In the genomic region with DNA sequence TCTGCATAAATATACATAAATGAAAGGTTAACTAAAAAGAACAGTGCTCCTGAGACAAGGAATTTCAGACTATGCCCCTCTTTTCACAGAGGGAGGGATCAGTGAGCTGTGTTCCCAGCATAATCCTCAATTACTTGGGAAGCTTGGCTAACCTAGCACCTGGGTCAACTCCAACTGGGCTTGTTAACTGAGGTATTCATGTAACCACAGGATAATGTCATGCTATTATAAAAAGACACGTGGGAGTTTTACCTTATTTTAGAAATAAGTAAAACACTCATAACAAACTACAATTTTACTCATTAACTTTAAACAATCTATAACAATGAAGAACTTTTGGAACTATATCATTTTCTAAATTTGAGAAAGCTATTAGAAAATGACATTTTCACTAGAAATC, we compare ENCODE assay signal across 16 cellular contexts. TPM values are rescaled to one million over a fixed set of nuclear protein-coding genes. Genes with fewer than 3 reads are reported as not detected.
DNase-seq lines count a peak whose midpoint lies in the region; ATAC-seq and TF ChIP-seq lines count a peak whose summit lies in the region.
"Had no signal": no experiment of that assay in that cellular context is flagged by ENCODE, and none has a peak within 500 bp of the region (broad histone marks: within the 10 kb centered on the region; RNA-seq: fewer than 3 reads in every experiment).

No MANE protein-coding gene starts in this region.

- CTCF ChIA-PET in PC-3 (lab: Charles Lee) = no interaction called here

- H2AFZ ChIP-seq in PC-3 (ENCODE audit: low read length) = no peak overlapping the region

- H3K36me3 Mint-ChIP-seq in HFFc6 (ENCODE audit: low read depth) = no peaks in the 10 kb centered on the region

- H3F3A ChIP-seq in PC-3 (ENCODE audit: low read length, unreplicated experiment) = peaks cover 8% of the 10 kb centered on the region

- no peak overlapping the region for H3K4me3 Mint-ChIP-seq in HFFc6

- intact Hi-C loops in PC-3 (cut with micrococcal nuclease) = loop anchor here (10.0 kb wide), 1 partner anchor 526 kb away; a partner anchor contains a TSS
- intact Hi-C loops in prostate gland (cut with DNase I) = no loop called here
- intact Hi-C loops in lower leg skin (cut with DNase I; ENCODE audit: low total_unique reads) = no loop called here

- H3K27me3 Mint-ChIP-seq in HFFc6 (ENCODE audit: insufficient read depth) = no peaks in the 10 kb centered on the region

- H3K4me1 ChIP-seq in PC-3 (ENCODE audit: insufficient read depth, low read length) (peaks cover 46% of the 10 kb centered on the region), prostate gland (replicated peaks) (no peaks in the 10 kb centered on the region)

- H3K9me3 ChIP-seq in PC-3 (ENCODE audit: low read length) (no peaks in the 10 kb centered on the region), prostate gland (no peaks in the 10 kb centered on the region)
- H3K9me3 ChIP-seq: BLaER1 treated with 17β-estradiol and CSF1 and Interleukin-3, amounts not matched to agents 10 nM and 100 nM had no signal

- H3K4me3 ChIP-seq in PC-3 (ENCODE audit: low read length) (no peak overlapping the region), prostate gland (no peak overlapping the region), lower leg skin (ENCODE audit: low read depth, poor library complexity, severe bottlenecking) (no peak overlapping the region)
- H3K4me3 ChIP-seq: BLaER1 treated with 17β-estradiol and CSF1 and Interleukin-3, amounts not matched to agents 10 nM and 100 nM had no signal

- H3K79me2 ChIP-seq in PC-3 (ENCODE audit: low read length) = no peaks in the 10 kb centered on the region

- DNase-seq in GM04504 (ENCODE audit: low read depth) (peak; percentile 28), PC-3 (peak; percentile 26), fibroblast of gingiva (ENCODE audit: low read depth) (peak; percentile 14), prostate gland (ENCODE audit: low spot score) (peak; percentile 6), HFFc6 (no peak), NCI-H1436 treated with DMSO at 0.1 percent for 48 hours (lab: John Stamatoyannopoulos, UW) (no peak), lower leg skin (ENCODE audit: low spot score in 2 of 2) (no peak), NCI-H524 treated with DMSO at 0.1 percent for 48 hours (lab: John Stamatoyannopoulos, UW) (no peak)
- DNase-seq: DND-41, GDM1, NCI-H1436, NCI-H2029 treated with DMSO at 0.1 percent for 48 hours, NCI-H2171 treated with DMSO at 0.1 percent for 48 hours, SHP77 treated with DMSO at 0.1 percent for 48 hours had no signal

- POLR2A ChIA-PET in PC-3 (lab: Charles Lee; ENCODE audit: unreplicated experiment) = no interaction called here

- BruUV-seq in PC-3 (replicated peaks; lab: Mats Ljungman, UMichigan) = no TSS peak

- H4K20me1 ChIP-seq in PC-3 (ENCODE audit: low read length) = no peaks in the 10 kb centered on the region
- H4K20me1 ChIP-seq: BLaER1 treated with 17β-estradiol and CSF1 and Interleukin-3, amounts not matched to agents 10 nM and 100 nM had no signal

- no peak for TF ChIP-seq POLR2A in prostate gland (IDR thresholded peaks at IDR 0.05)
- no peak for TF ChIP-seq POLR2A in lower leg skin (IDR thresholded peaks at IDR 0.05)

- H3K9me3 Mint-ChIP-seq in HFFc6 = no peaks in the 10 kb centered on the region

- H3K36me3 ChIP-seq in PC-3 (ENCODE audit: low read depth, low read length) = no peaks in the 10 kb centered on the region
- H3K36me3 ChIP-seq in prostate gland = no peaks in the 10 kb centered on the region

- peak overlapping the region; percentile 46 for H3K27ac ChIP-seq in PC-3 (ENCODE audit: low read length)
- H3K27ac ChIP-seq in prostate gland = peak overlapping the region in 1 of 2 donors; percentile 46
- H3K27ac ChIP-seq: BLaER1 treated with 17β-estradiol and CSF1 and Interleukin-3, amounts not matched to agents 10 nM and 100 nM had no signal

- no peak overlapping the region for H3K27ac Mint-ChIP-seq in HFFc6

- no peak for ATAC-seq in PC-3

- no peaks in the 10 kb centered on the region for H3K27me3 ChIP-seq in PC-3 (ENCODE audit: low read length)
- H3K27me3 ChIP-seq in prostate gland (replicated peaks; ENCODE audit: insufficient read depth) = no peaks in the 10 kb centered on the region
- H3K27me3 ChIP-seq: BLaER1 treated with 17β-estradiol and CSF1 and Interleukin-3, amounts not matched to agents 10 nM and 100 nM had no signal

- H3K4me2 ChIP-seq in PC-3 (ENCODE audit: low read length) = peak overlapping the region; percentile 39
- H3K4me2 ChIP-seq: BLaER1 treated with 17β-estradiol and CSF1 and Interleukin-3, amounts not matched to agents 10 nM and 100 nM had no signal

- H3K4me1 Mint-ChIP-seq in HFFc6 (ENCODE audit: low read depth) = peaks cover 41% of the 10 kb centered on the region

- 28% methylated on average over 1 of the region's 1 CpG for WGBS in prostate gland
- 53 to 62% methylated on average over 1 of the region's 1 CpG for WGBS in lower leg skin, 2 donors

- no peak overlapping the region; the same call in 1 of the 2 replicates for H3K9ac ChIP-seq in PC-3 (ENCODE audit: low read length)
- H3K9ac ChIP-seq: BLaER1 treated with 17β-estradiol and CSF1 and Interleukin-3, amounts not matched to agents 10 nM and 100 nM had no signal

- no peak for TF ChIP-seq CTCF in PC-3 (conservative IDR thresholded peaks at IDR 0.05; ENCODE audit: low read depth, low read length)
- no peak for TF ChIP-seq CTCF in prostate gland (IDR thresholded peaks at IDR 0.05)
- no peak for TF ChIP-seq CTCF in HFFc6 (IDR thresholded peaks at IDR 0.05)
- no peak for TF ChIP-seq CTCF in lower leg skin (IDR thresholded peaks at IDR 0.05)

- H3K9me2 ChIP-seq in PC-3 (replicated peaks; ENCODE audit: low read length) = no peaks in the 10 kb centered on the region

RNA-seq across cellular contexts. Expression of a gene that starts 48.6 kb away (rescaled TPM):
- total RNA-seq in PC-3 (2014; rRNA removed) = 8.3 and 9.3 TPM in 2 replicates
- total RNA-seq in prostate gland = 10 to 100 TPM; 12.1 to 12.9 TPM
- 1 to 10 TPM; 3.0 to 5.8 (median 4.1) TPM for total RNA-seq in HFFc6 (2021; fragmentation: NEBNext Ultra II Directional; extraction: Animal tissue kit (Norgen Biotek cat#: 25700))
- total RNA-seq in lower leg skin = 10 to 100 TPM in 2 of 4 donors, 1 to 10 TPM in 2; 4.1 to 33.4 (median 19.4) TPM

RNA-seq across cellular contexts. Expression of a gene that starts 58.0 kb away (rescaled TPM):
- 5.0 and 5.4 TPM in 2 replicates for total RNA-seq in PC-3 (2014; rRNA removed)
- total RNA-seq in prostate gland = 10 to 100 TPM in 1 of 2 donors, 1 to 10 TPM in 1; 8.6 to 21.6 TPM
- total RNA-seq in HFFc6 (2021; fragmentation: NEBNext Ultra II Directional; extraction: Animal tissue kit (Norgen Biotek cat#: 25700)) = 10 to 100 TPM; 10.6 to 47.2 (median 42.4) TPM
- total RNA-seq in lower leg skin = 10 to 100 TPM; 13.4 to 56.5 (median 22.3) TPM
- total RNA-seq: T-helper 1 cell treated with Interleukin-12 subunit alpha and Interleukin-12 subunit beta and Interleukin-4 antibody, amounts not matched to agents 30 ng/mL and 1 ng/mL, for 36 hours had no signal

Comparison
In these comparisons a context has a peak if more than half of its experiments do, and no peak if none do; other contexts are left out.
1. DNase-seq: peak in GM04504 (single experiment), PC-3 (single experiment), fibroblast of gingiva (single experiment) and prostate gland (single experiment); none in HFFc6 (single experiment), NCI-H1436 treated with DMSO at 0.1 percent for 48 hours (single experiment), lower leg skin (0 of 2) and NCI-H524 treated with DMSO at 0.1 percent for 48 hours (single experiment).